ENCODE assay signal across 14 cellular contexts in genomic region chrX:51456814-51457213, GRCh38. TPM values are rescaled to one million over a fixed set of nuclear protein-coding genes. Genes with fewer than 3 reads are reported as not detected.
DNase-seq lines count a peak whose midpoint lies in the region; ATAC-seq and TF ChIP-seq lines count a peak whose summit lies in the region.
"Had no signal": no experiment of that assay in that cellular context is flagged by ENCODE, and none has a peak within 500 bp of the region (broad histone marks: within the 10 kb centered on the region; RNA-seq: fewer than 3 reads in every experiment).

No MANE protein-coding gene starts in this region.

- no peak overlapping the region for H2BK120ac ChIP-seq in IMR-90 (ENCODE audit: low read depth, low read length)

- no peak overlapping the region for H3K4ac ChIP-seq in IMR-90 (ENCODE audit: low read depth, low read length)

- no peaks in the 10 kb centered on the region for H4K20me1 ChIP-seq in IMR-90 (ENCODE audit: insufficient read depth, low read length)

- no peaks in the 10 kb centered on the region for H3K9me3 ChIP-seq in IMR-90 (ENCODE audit: control insufficient read depth, insufficient read depth, low read length)
- H3K9me3 ChIP-seq: breast epithelium, sigmoid colon had no signal

- no peaks in the 10 kb centered on the region for H3K27me3 Mint-ChIP-seq in WTC11 (ENCODE audit: low read depth)
- no peaks in the 10 kb centered on the region for H3K27me3 Mint-ChIP-seq in nephron progenitor cell (ENCODE audit: low read depth, poor library complexity)

- H2AK5ac ChIP-seq in IMR-90 (ENCODE audit: low read depth, low read length), result no peak overlapping the region

- H3K27ac ChIP-seq in IMR-90 (ENCODE audit: insufficient read depth, low read length), result no peak overlapping the region
- H3K27ac ChIP-seq: breast epithelium, HL-60, sigmoid colon had no signal

- H3K4me2 ChIP-seq in IMR-90 (ENCODE audit: low read depth, low read length), result no peak overlapping the region

- CTCF ChIA-PET in IMR-90 (lab: Yijun Ruan, JAX), result no interaction called here
- CTCF ChIA-PET in WTC11 (lab: Charles Lee), result interaction anchor here (0.8 to 3.5 kb wide), 11 partner anchors 17 to 313 kb away, joined by 3 to 53 read pairs (median 5); no protein-coding TSS in a partner anchor

- no peaks in the 10 kb centered on the region for H3K36me3 ChIP-seq in IMR-90 (ENCODE audit: control insufficient read depth, insufficient read depth, low read length)
- H3K36me3 ChIP-seq: breast epithelium, sigmoid colon had no signal

- H3K9me3 Mint-ChIP-seq in WTC11 (0 out of 2 replicates have a peak, but pooled peaks cover 3% of the 10 kb centered on the region), nephron progenitor cell (peaks cover 20% of the 10 kb centered on the region)
- H3K9me3 Mint-ChIP-seq: activated T-helper 2 cell treated with anti-CD3 and anti-CD28 coated beads, Interferon-gamma antibody, Interleukin-2, Interleukin-4, amounts not matched to agents 10 μg/mL and 5 μg/mL and 100 μg/mL, durations not matched to agents 14 hours and 24 hours and 36 hours had no signal

- no peak overlapping the region for H3K18ac ChIP-seq in IMR-90 (ENCODE audit: low read depth, low read length)

- no peak overlapping the region for H3K56ac ChIP-seq in IMR-90 (ENCODE audit: extremely low read depth, insufficient read depth, low read length)

- no peak for ATAC-seq in IMR-90 (ENCODE audit: low read depth)
- peak; percentile 71 for ATAC-seq in WTC11

- H3K23ac ChIP-seq in IMR-90 (ENCODE audit: low read depth, low read length), result no peak overlapping the region

- no peaks in the 10 kb centered on the region for H3K79me1 ChIP-seq in IMR-90 (ENCODE audit: low read depth in 1 of 2, low read length in 2 of 2)

- H2BK5ac ChIP-seq in IMR-90 (ENCODE audit: low read depth, low read length, poor library complexity, severe bottlenecking), result no peak overlapping the region

- no peaks in the 10 kb centered on the region for H3K4me1 ChIP-seq in IMR-90 (ENCODE audit: control insufficient read depth, insufficient read depth, low read length)
- H3K4me1 ChIP-seq: breast epithelium, sigmoid colon had no signal

- no CpG with 5 or more reads among the region's 1 CpG for WGBS in IMR-90 (ENCODE audit: extremely low coverage in 2 of 2, insufficient read length in 1 of 2), 2 experiments

- no peaks in the 10 kb centered on the region for H3K36me3 Mint-ChIP-seq in WTC11
- H3K36me3 Mint-ChIP-seq in nephron progenitor cell (ENCODE audit: low read depth), result no peaks in the 10 kb centered on the region
- H3K36me3 Mint-ChIP-seq: CD14-positive monocyte had no signal

- no peak for TF ChIP-seq CTCF in IMR-90 (conservative IDR thresholded peaks at IDR 0.05; ENCODE audit: low read depth, low read length)
- no peak for TF ChIP-seq CTCF in WTC11 (IDR thresholded peaks at IDR 0.05)
- TF ChIP-seq CTCF in nephron progenitor cell (IDR thresholded peaks at IDR 0.05), result no peak

- H3K4me3 Mint-ChIP-seq in WTC11 (peak overlapping the region; percentile 62), nephron progenitor cell (no peak overlapping the region)
- H3K4me3 Mint-ChIP-seq: CD14-positive monocyte had no signal

- TF ChIP-seq POLR2A in IMR-90 (IDR thresholded peaks at IDR 0.05; ENCODE audit: low read depth, low read length), result no peak

- H3K4me3 ChIP-seq in IMR-90 (ENCODE audit: insufficient read depth, low read depth, low read length), result no peak overlapping the region
- H3K4me3 ChIP-seq: breast epithelium, sigmoid colon had no signal

- H3K27me3 ChIP-seq in IMR-90 (ENCODE audit: control insufficient read depth, insufficient read depth, low read length), result peaks cover 11% of the 10 kb centered on the region
- H3K27me3 ChIP-seq: sigmoid colon had no signal

- DNase-seq in EL (peak; percentile 0), IMR-90 (no peak), WTC11 (ENCODE audit: low spot score) (no peak), inferior parietal cortex (ENCODE audit: extremely low spot score) (peak; percentile 3), NCI-H1436 treated with DMSO at 0.1 percent for 48 hours (lab: John Stamatoyannopoulos, UW) (no peak), iPS-NIHi7 (ENCODE audit: extremely low spot score) (no peak), nephron progenitor cell (no peak), NCI-H1048 (lab: John Stamatoyannopoulos, UW) (no peak)
- DNase-seq: activated CD4-positive, alpha-beta T cell treated with anti-CD3 and anti-CD28 coated beads, Interleukin-2, amount 50 U/mL, for 1 hour; sigmoid colon had no signal

- dilution Hi-C loops in IMR-90 (cut with HindIII; ENCODE audit: low sequenced_read_pairs, unreplicated experiment), result no loop called here

- no peak overlapping the region for H4K5ac ChIP-seq in IMR-90 (ENCODE audit: low read depth, low read length)

- no peak overlapping the region for H2AFZ ChIP-seq in IMR-90 (replicated peaks; ENCODE audit: low read length, poor library complexity)

- no peaks in the 10 kb centered on the region for H3K9me1 ChIP-seq in IMR-90 (ENCODE audit: insufficient read depth, low read length)

- in situ Hi-C loops in IMR-90 (cut with MboI; ENCODE audit: low sequenced_read_pairs), result no loop called here

- no peak overlapping the region for H2BK20ac ChIP-seq in IMR-90 (ENCODE audit: low read depth, low read length)

- TF ChIP-seq RAD21 in IMR-90 (IDR thresholded peaks at IDR 0.05; ENCODE audit: low read length), result 0 out of 2 replicates have a peak, but pooled peaks have one; percentile 14

- H2AK9ac ChIP-seq in IMR-90 (replicated peaks; ENCODE audit: low read depth, low read length, poor library complexity), result no peak overlapping the region

- H4K8ac ChIP-seq in IMR-90 (ENCODE audit: low read depth in 2 of 2, low read length in 2 of 2), result no peak overlapping the region

- H3K14ac ChIP-seq in IMR-90 (replicated peaks; ENCODE audit: low read depth, low read length), result no peak overlapping the region

- H3K27ac Mint-ChIP-seq in WTC11, result peak overlapping the region; percentile 95
- no peak overlapping the region for H3K27ac Mint-ChIP-seq in nephron progenitor cell
- H3K27ac Mint-ChIP-seq: activated T-helper 2 cell treated with anti-CD3 and anti-CD28 coated beads, Interferon-gamma antibody, Interleukin-2, Interleukin-4, amounts not matched to agents 10 μg/mL and 5 μg/mL and 100 μg/mL, durations not matched to agents 14 hours and 24 hours and 36 hours had no signal

- H4K91ac ChIP-seq in IMR-90 (ENCODE audit: insufficient read depth, low read depth, low read length), result no peak overlapping the region

- no peak overlapping the region for H2BK15ac ChIP-seq in IMR-90 (ENCODE audit: low read depth, low read length)

- intact Hi-C loops in IMR-90 (cut with micrococcal nuclease), result loop anchor here (10.0 kb wide), 1 partner anchor 762 kb away; no protein-coding TSS in a partner anchor

- POLR2A ChIA-PET in IMR-90 (lab: Charles Lee; ENCODE audit: unreplicated experiment) (no interaction called here), WTC11 (lab: Charles Lee) (no interaction called here)

- H3K9ac ChIP-seq in IMR-90 (ENCODE audit: low read depth, low read length), result no peak overlapping the region

- peaks cover 31% of the 10 kb centered on the region for H3K4me1 Mint-ChIP-seq in WTC11
- H3K4me1 Mint-ChIP-seq in nephron progenitor cell, result no peaks in the 10 kb centered on the region
- H3K4me1 Mint-ChIP-seq: CD14-positive monocyte had no signal

- no TSS peak for BruUV-seq in IMR-90 (replicated peaks; lab: Mats Ljungman, UMichigan)

TF ChIP-seq in IMR-90, 13 proteins besides CTCF, POLR2A, EP300 and RAD21 (continues in another document):
- no peak for TF ChIP-seq RFX5 (IDR thresholded peaks at IDR 0.05; ENCODE audit: low read depth, low read length)
- TF ChIP-seq NFE2L2 (IDR thresholded peaks at IDR 0.05; ENCODE audit: low read depth, low read length), result no peak
- TF ChIP-seq CHD1 (IDR thresholded peaks at IDR 0.05; ENCODE audit: low read depth, low read length), result no peak
- no peak for TF ChIP-seq SMC3 (IDR thresholded peaks at IDR 0.05; ENCODE audit: low read depth, low read length)
- TF ChIP-seq CEBPB (IDR thresholded peaks at IDR 0.05; ENCODE audit: low read depth, low read length), result no peak
- no peak for TF ChIP-seq USF2 (IDR thresholded peaks at IDR 0.05; ENCODE audit: low read depth, low read length)
- TF ChIP-seq MAFK (IDR thresholded peaks at IDR 0.05; ENCODE audit: low read depth, low read length), result no peak

TF ChIP-seq in WTC11, 78 proteins besides CTCF, POLR2A, EP300 and RAD21 (continues in another document):
- TF ChIP-seq ZSCAN18 (CRISPR knock-in tag; IDR thresholded peaks at IDR 0.05) (no peak), TCF7 (CRISPR knock-in tag; IDR thresholded peaks at IDR 0.05; ENCODE audit: low read depth) (no peak), ZNF396 (CRISPR knock-in tag; IDR thresholded peaks at IDR 0.05; ENCODE audit: borderline replicate concordance) (no peak), USF1 (CRISPR knock-in tag; IDR thresholded peaks at IDR 0.05) (no peak), NFE2L1 (CRISPR knock-in tag; IDR thresholded peaks at IDR 0.05) (no peak), SMAD3 (CRISPR knock-in tag; IDR thresholded peaks at IDR 0.05; ENCODE audit: borderline replicate concordance) (no peak), OVOL2 (CRISPR knock-in tag; IDR thresholded peaks at IDR 0.05; ENCODE audit: borderline replicate concordance) (no peak)

RNA-seq across cellular contexts. Expression of gene NUDT11, which starts 39.6 kb away (rescaled TPM):
- total RNA-seq in IMR-90 (2012; rRNA removed), result 13.8 and 19.2 TPM in 2 replicates
- polyA plus RNA-seq in IMR-90 (2012; rRNA removed), result 10.6 and 12.6 TPM in 2 replicates
- 5.6 and 10.5 TPM in 2 replicates for polyA plus RNA-seq in IMR-90 (2012; cell fraction: cytosol; rRNA removed)
- 2.4 and 11.2 TPM in 2 replicates for polyA plus RNA-seq in IMR-90 (2012; cell fraction: nucleus; rRNA removed; ENCODE audit: low replicate concordance)
- total RNA-seq in WTC11 (2021), result 24.3 to 27.8 TPM (median 25.1 TPM) in 3 replicates

Comparison
In these comparisons a context has a peak if more than half of its experiments do, and no peak if none do; other contexts are left out.
1. DNase-seq: peak in EL (single experiment) and inferior parietal cortex (single experiment); none in IMR-90 (single experiment), WTC11 (single experiment), NCI-H1436 treated with DMSO at 0.1 percent for 48 hours (single experiment), iPS-NIHi7 (single experiment), nephron progenitor cell (single experiment) and NCI-H1048 (single experiment).